Comparison of ENCODE assay signal across 22 cellular contexts in the genomic region with DNA sequence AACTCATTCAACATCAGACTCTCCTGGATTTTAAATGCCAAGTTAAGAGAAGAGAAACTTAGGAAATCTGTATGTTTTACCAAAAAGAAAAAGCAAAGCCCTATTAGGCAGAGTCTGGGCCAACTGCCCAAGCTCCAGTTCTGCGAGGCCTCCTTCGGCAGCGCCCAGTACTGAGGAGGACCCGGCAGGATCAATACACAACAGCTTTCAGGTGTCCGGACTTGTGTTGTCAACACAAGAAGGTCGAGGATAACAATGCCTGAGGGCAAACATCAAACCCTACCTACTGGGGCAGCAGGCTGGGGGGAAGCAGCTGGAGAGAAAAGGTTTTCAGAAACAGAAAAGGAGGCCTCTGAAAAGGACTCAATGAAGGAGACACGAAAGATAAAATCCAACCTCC.
"Had no signal": no experiment of that assay in that cellular context is flagged by ENCODE, and none has a peak within 500 bp of the region (broad histone marks: within the 10 kb centered on the region; RNA-seq: fewer than 3 reads in every experiment).

No MANE protein-coding gene starts in this region.

- ATAC-seq: T-cell had no signal

- DNase-seq: activated CD4-positive, alpha-beta memory T cell treated with anti-CD3 and anti-CD28 coated beads for 36 hours; activated CD4-positive, alpha-beta T cell treated with anti-CD3 and anti-CD28 coated beads, Interleukin-2, amount 10 ng/mL, durations not matched to agents 7 days and 5 days; activated CD4-positive, CD25-positive, alpha-beta regulatory T cell; activated CD8-positive, alpha-beta memory T cell treated with anti-CD3 and anti-CD28 coated beads for 24 hours; activated naive CD4-positive, alpha-beta T cell treated with anti-CD3 and anti-CD28 coated beads, Interleukin-2, amount 50 U/mL, for 16 hours; activated naive CD8-positive, alpha-beta T cell treated with anti-CD3 and anti-CD28 coated beads, Interleukin-2, amount 10 ng/mL, durations not matched to agents 7 days and 5 days; activated T-cell treated with anti-CD3 and anti-CD28 coated beads for 4 hours; adrenal gland; anterior cingulate cortex; cerebellar nuclear complex; Kasumi-1; KBM-7; NCI-H1105 treated with DMSO at 0.1 percent for 48 hours; NCI-H1930; NCI-H526; SIG-M5; T-cell; T-helper 2 cell; T1000 had no signal

- H3K36me3 ChIP-seq: adrenal gland had no signal

- H3K27ac ChIP-seq: adrenal gland, SK-N-MC had no signal

- H3K27ac Mint-ChIP-seq: activated CD4-positive, alpha-beta memory T cell treated with anti-CD3 and anti-CD28 coated beads for 36 hours; activated CD4-positive, alpha-beta T cell treated with anti-CD3 and anti-CD28 coated beads, Interleukin-2, amount 10 ng/mL, durations not matched to agents 7 days and 5 days; activated naive CD8-positive, alpha-beta T cell treated with anti-CD3 and anti-CD28 coated beads, Interleukin-2, amount 10 ng/mL, durations not matched to agents 7 days and 5 days; T-cell had no signal

- H3K4me1 ChIP-seq: adrenal gland had no signal

- H3K4me1 Mint-ChIP-seq: activated CD4-positive, alpha-beta T cell treated with anti-CD3 and anti-CD28 coated beads, Interleukin-2, amount 10 ng/mL, durations not matched to agents 7 days and 5 days; activated naive CD8-positive, alpha-beta T cell treated with anti-CD3 and anti-CD28 coated beads, Interleukin-2, amount 10 ng/mL, durations not matched to agents 7 days and 5 days; T-cell had no signal

- H3K36me3 Mint-ChIP-seq: activated CD4-positive, alpha-beta memory T cell treated with anti-CD3 and anti-CD28 coated beads for 36 hours; activated naive CD8-positive, alpha-beta T cell treated with anti-CD3 and anti-CD28 coated beads, Interleukin-2, amount 10 ng/mL, durations not matched to agents 7 days and 5 days; T-cell had no signal

- H3K9me3 Mint-ChIP-seq: activated CD4-positive, alpha-beta memory T cell treated with anti-CD3 and anti-CD28 coated beads for 36 hours; activated CD4-positive, alpha-beta T cell treated with anti-CD3 and anti-CD28 coated beads, Interleukin-2, amount 10 ng/mL, durations not matched to agents 7 days and 5 days; activated naive CD8-positive, alpha-beta T cell treated with anti-CD3 and anti-CD28 coated beads, Interleukin-2, amount 10 ng/mL, durations not matched to agents 7 days and 5 days; T-cell had no signal

- H3K9me3 ChIP-seq: adrenal gland had no signal

- H3K4me3 Mint-ChIP-seq: activated CD4-positive, alpha-beta memory T cell treated with anti-CD3 and anti-CD28 coated beads for 36 hours; activated CD4-positive, alpha-beta T cell treated with anti-CD3 and anti-CD28 coated beads, Interleukin-2, amount 10 ng/mL, durations not matched to agents 7 days and 5 days; activated naive CD8-positive, alpha-beta T cell treated with anti-CD3 and anti-CD28 coated beads, Interleukin-2, amount 10 ng/mL, durations not matched to agents 7 days and 5 days; T-cell had no signal

- FAIRE-seq: colon, TTC549 had no signal

- H3K4me3 ChIP-seq: adrenal gland, SK-N-MC had no signal
